Comparison of ENCODE assay signal across 1 cellular context in genomic region chr9:38074441-38074943, GRCh38.
TF ChIP-seq lines count a peak whose summit lies in the region.

No MANE protein-coding gene starts in this region.

TF ChIP-seq in HepG2, 621 proteins besides CTCF, POLR2A, EP300 and RAD21:
- TF ChIP-seq CHD4 (IDR thresholded peaks at IDR 0.05; ENCODE audit: borderline replicate concordance, low read length): no peak
- TF ChIP-seq ELF3 (CRISPR knock-in tag; IDR thresholded peaks at IDR 0.05): 0 out of 2 replicates have a peak, but pooled peaks have one; percentile 21
- peak; percentile 30 for TF ChIP-seq ASH2L (IDR thresholded peaks at IDR 0.05; ENCODE audit: insufficient read length, low read depth, low read length)
- no peak for TF ChIP-seq GLI4 (CRISPR knock-in tag; IDR thresholded peaks at IDR 0.05; ENCODE audit: borderline replicate concordance)
- TF ChIP-seq USF2 (IDR thresholded peaks at IDR 0.05; ENCODE audit: low read depth, low read length): no peak
- no peak for TF ChIP-seq USF2 (CRISPR knock-in tag; IDR thresholded peaks at IDR 0.05; ENCODE audit: borderline replicate concordance)
- TF ChIP-seq SAP130 (CRISPR knock-in tag; IDR thresholded peaks at IDR 0.05; ENCODE audit: low read depth): 0 out of 2 replicates have a peak, but pooled peaks have one; percentile 32
- TF ChIP-seq SOX5 (CRISPR knock-in tag; IDR thresholded peaks at IDR 0.05; ENCODE audit: borderline replicate concordance): peak; percentile 48; the same call in 1 of the 2 replicates
- TF ChIP-seq, protein P1, sequence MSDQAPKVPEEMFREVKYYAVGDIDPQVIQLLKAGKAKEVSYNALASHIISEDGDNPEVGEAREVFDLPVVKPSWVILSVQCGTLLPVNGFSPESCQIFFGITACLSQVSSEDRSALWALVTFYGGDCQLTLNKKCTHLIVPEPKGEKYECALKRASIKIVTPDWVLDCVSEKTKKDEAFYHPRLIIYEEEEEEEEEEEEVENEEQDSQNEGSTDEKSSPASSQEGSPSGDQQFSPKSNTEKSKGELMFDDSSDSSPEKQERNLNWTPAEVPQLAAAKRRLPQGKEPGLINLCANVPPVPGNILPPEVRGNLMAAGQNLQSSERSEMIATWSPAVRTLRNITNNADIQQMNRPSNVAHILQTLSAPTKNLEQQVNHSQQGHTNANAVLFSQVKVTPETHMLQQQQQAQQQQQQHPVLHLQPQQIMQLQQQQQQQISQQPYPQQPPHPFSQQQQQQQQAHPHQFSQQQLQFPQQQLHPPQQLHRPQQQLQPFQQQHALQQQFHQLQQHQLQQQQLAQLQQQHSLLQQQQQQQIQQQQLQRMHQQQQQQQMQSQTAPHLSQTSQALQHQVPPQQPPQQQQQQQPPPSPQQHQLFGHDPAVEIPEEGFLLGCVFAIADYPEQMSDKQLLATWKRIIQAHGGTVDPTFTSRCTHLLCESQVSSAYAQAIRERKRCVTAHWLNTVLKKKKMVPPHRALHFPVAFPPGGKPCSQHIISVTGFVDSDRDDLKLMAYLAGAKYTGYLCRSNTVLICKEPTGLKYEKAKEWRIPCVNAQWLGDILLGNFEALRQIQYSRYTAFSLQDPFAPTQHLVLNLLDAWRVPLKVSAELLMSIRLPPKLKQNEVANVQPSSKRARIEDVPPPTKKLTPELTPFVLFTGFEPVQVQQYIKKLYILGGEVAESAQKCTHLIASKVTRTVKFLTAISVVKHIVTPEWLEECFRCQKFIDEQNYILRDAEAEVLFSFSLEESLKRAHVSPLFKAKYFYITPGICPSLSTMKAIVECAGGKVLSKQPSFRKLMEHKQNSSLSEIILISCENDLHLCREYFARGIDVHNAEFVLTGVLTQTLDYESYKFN (CRISPR knock-in tag; conservative IDR thresholded peaks at IDR 0.05): no peak
- TF ChIP-seq, protein P2, sequence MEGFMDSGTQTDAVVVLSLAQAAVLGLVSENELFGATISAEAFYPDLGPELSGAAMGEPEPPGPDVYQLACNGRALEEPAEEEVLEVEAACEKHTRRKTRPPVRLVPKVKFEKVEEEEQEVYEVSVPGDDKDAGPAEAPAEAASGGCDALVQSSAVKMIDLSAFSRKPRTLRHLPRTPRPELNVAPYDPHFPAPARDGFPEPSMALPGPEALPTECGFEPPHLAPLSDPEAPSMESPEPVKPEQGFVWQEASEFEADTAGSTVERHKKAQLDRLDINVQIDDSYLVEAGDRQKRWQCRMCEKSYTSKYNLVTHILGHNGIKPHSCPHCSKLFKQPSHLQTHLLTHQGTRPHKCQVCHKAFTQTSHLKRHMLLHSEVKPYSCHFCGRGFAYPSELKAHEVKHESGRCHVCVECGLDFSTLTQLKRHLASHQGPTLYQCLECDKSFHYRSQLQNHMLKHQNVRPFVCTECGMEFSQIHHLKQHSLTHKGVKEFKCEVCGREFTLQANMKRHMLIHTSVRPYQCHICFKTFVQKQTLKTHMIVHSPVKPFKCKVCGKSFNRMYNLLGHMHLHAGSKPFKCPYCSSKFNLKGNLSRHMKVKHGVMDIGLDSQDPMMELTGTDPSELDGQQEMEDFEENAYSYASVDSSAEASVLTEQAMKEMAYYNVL (CRISPR knock-in tag; IDR thresholded peaks at IDR 0.05; ENCODE audit: borderline replicate concordance): 0 out of 2 replicates have a peak, but pooled peaks have one; percentile 27
- TF ChIP-seq TEAD3 (CRISPR knock-in tag; optimal IDR thresholded peaks at IDR 0.05; ENCODE audit: borderline replicate concordance): peak; percentile 36
- TF ChIP-seq HNF4A (CRISPR knock-in tag; IDR thresholded peaks at IDR 0.05): peak; percentile 28; the same call in 1 of the 2 replicates
- no peak for TF ChIP-seq ZNF383 (CRISPR knock-in tag; IDR thresholded peaks at IDR 0.05; ENCODE audit: borderline replicate concordance)
- TF ChIP-seq SOX13 (IDR thresholded peaks at IDR 0.05): no peak
- TF ChIP-seq SOX13 (CRISPR knock-in tag; conservative IDR thresholded peaks at IDR 0.05 in 1 of 2, IDR thresholded peaks at IDR 0.05 in 1 of 2): peak in 1 of 2 experiments; percentile 62; a peak in 1 of 4 replicates
- TF ChIP-seq SOX6 (IDR thresholded peaks at IDR 0.05): no peak
- peak; percentile 30; the same call in 1 of the 2 replicates for TF ChIP-seq SOX6 (CRISPR knock-in tag; IDR thresholded peaks at IDR 0.05)
- TF ChIP-seq GPBP1L1 (CRISPR knock-in tag; IDR thresholded peaks at IDR 0.05): no peak
- peak; percentile 26; the same call in 1 of the 2 replicates for TF ChIP-seq FOXA3 (CRISPR knock-in tag; IDR thresholded peaks at IDR 0.05)
- TF ChIP-seq ARID3A (IDR thresholded peaks at IDR 0.05; ENCODE audit: low read depth, low read length): peak; percentile 86
